16 cellular contexts compared by ENCODE assay signal in the genomic region with DNA sequence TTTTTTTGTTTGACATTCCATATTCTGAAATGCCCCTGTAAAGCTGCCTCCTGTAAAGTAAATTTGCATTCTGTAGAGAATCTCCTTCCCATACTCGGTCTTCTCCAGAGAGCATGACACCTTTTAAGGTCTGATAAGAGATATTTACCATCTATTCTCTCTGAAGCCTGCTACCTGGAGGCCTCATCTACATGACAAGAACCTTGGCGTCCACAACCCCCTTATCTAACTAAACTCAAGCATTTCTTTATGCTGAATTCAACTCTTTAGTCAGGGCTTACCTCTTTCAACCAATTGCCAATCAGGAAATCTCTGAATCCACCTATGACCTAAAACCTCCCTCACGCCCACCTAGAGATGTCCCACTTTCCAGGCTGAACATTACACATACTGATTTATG. TPM values are rescaled to one million over a fixed set of nuclear protein-coding genes. Genes with fewer than 3 reads are reported as not detected.
DNase-seq lines count a peak whose midpoint lies in the region; ATAC-seq, FAIRE-seq and TF ChIP-seq lines count a peak whose summit lies in the region.
"Had no signal": no experiment of that assay in that cellular context is flagged by ENCODE, and none has a peak within 500 bp of the region (broad histone marks: within the 10 kb centered on the region; RNA-seq: fewer than 3 reads in every experiment).

No MANE protein-coding gene starts in this region.

- no peak for TF ChIP-seq EP300 in H1 (IDR thresholded peaks at IDR 0.05; ENCODE audit: borderline replicate concordance in 1 of 2, low read depth in 2 of 2, low read length in 2 of 2)

- no peaks in the 10 kb centered on the region for H3K27me3 Mint-ChIP-seq in Caco-2 (ENCODE audit: insufficient read depth, unreplicated experiment)

- H3K9ac ChIP-seq in HUES6 (ENCODE audit: low read length) (no peak overlapping the region), H1 (replicated peaks in 1 of 4; ENCODE audit: extremely low read depth in 1 of 4, low read depth in 3 of 4, low read length in 3 of 4) (no peak overlapping the region), iPS-20b (ENCODE audit: low read depth, low read length) (peak overlapping the region; percentile 40; the same call in 1 of the 2 replicates)
- H3K9ac ChIP-seq: BLaER1 had no signal

- CTCF ChIA-PET in Caco-2 (lab: Charles Lee), result interaction anchor here (1.0 kb wide), 1 partner anchor 58 kb away, joined by 3 read pairs; no protein-coding TSS in a partner anchor
- CTCF ChIA-PET in H1 (lab: Charles Lee; ENCODE audit: partially characterized antibody), result interaction anchor here (1.1 to 1.9 kb wide), 3 partner anchors 9 to 84 kb away, joined by 3 to 6 read pairs (median 4); no protein-coding TSS in a partner anchor

- no peaks in the 10 kb centered on the region for H3K9me3 Mint-ChIP-seq in Caco-2 (ENCODE audit: unreplicated experiment)
- H3K9me3 Mint-ChIP-seq: CD8-positive, alpha-beta memory T cell had no signal

- in situ Hi-C loops in ACHN (cut with HindIII; ENCODE audit: low pct_ligation_motif_present, low pct_unique_long_range_greater_than_20kb, low sequenced_read_pairs), result no loop called here

- no peaks in the 10 kb centered on the region for H3K27me3 ChIP-seq in Caco-2 (replicated peaks; ENCODE audit: control insufficient read depth, insufficient read depth, low read length)
- H3K27me3 ChIP-seq in HUES6 (ENCODE audit: control insufficient read depth, insufficient read depth, low read length), result no peaks in the 10 kb centered on the region; the same call in 1 of the 2 replicates
- no peaks in the 10 kb centered on the region; a peak in 4 of 7 replicates for H3K27me3 ChIP-seq in H1 (replicated peaks in 1 of 4; ENCODE audit: control insufficient read depth in 3 of 4, extremely low read depth in 1 of 4, insufficient read depth in 3 of 4, low read length in 3 of 4)
- peaks cover 6% of the 10 kb centered on the region; the same call in 1 of the 2 replicates for H3K27me3 ChIP-seq in iPS-20b (ENCODE audit: insufficient read depth, low read length)
- H3K27me3 ChIP-seq: BLaER1 had no signal

- H3K4me1 Mint-ChIP-seq in Caco-2 (ENCODE audit: low read depth, unreplicated experiment), result peaks cover 39% of the 10 kb centered on the region
- H3K4me1 Mint-ChIP-seq: CD8-positive, alpha-beta memory T cell had no signal

- no peak overlapping the region for H3K18ac ChIP-seq in H1 (ENCODE audit: extremely low read depth, low read length)

- no peak overlapping the region for H3K4ac ChIP-seq in H1 (replicated peaks; ENCODE audit: insufficient read length, low read depth, low read length)

- no peak overlapping the region for H2BK20ac ChIP-seq in H1 (ENCODE audit: low read length)

- no peaks in the 10 kb centered on the region for H3K79me2 ChIP-seq in H1 (ENCODE audit: control insufficient read depth in 1 of 2, insufficient read depth in 2 of 2, low read length in 2 of 2)

- H3K9me3 ChIP-seq in Caco-2, result no peaks in the 10 kb centered on the region
- H3K9me3 ChIP-seq in HUES6 (ENCODE audit: control insufficient read depth, insufficient read depth, low read depth, low read length), result no peaks in the 10 kb centered on the region
- H3K9me3 ChIP-seq in H1 (ENCODE audit: insufficient read depth in 2 of 2, low read depth in 1 of 2, low read length in 1 of 2), result no peaks in the 10 kb centered on the region
- H3K9me3 ChIP-seq in iPS-20b (ENCODE audit: insufficient read depth, low read depth, low read length), result no peaks in the 10 kb centered on the region
- H3K9me3 ChIP-seq: BLaER1 had no signal

- H3K4me2 ChIP-seq in H1 (ENCODE audit: insufficient read depth in 1 of 2, low read depth in 2 of 2, low read length in 2 of 2), result peak overlapping the region; percentile 41 to 54
- H3K4me2 ChIP-seq: BLaER1 had no signal

- peak overlapping the region; percentile 70 for H3K27ac Mint-ChIP-seq in Caco-2 (ENCODE audit: unreplicated experiment)

- no peak for TF ChIP-seq RAD21 in H1 (IDR thresholded peaks at IDR 0.05 in 1 of 2, conservative IDR thresholded peaks at IDR 0.05 in 1 of 2; ENCODE audit: low read depth in 2 of 2, low read length in 2 of 2)

- no TSS peak for BruUV-seq in Caco-2 (replicated peaks; lab: Mats Ljungman, UMichigan)

- no peak overlapping the region for H3K56ac ChIP-seq in H1 (replicated peaks; ENCODE audit: insufficient read length, low read depth, low read length)

- H2BK120ac ChIP-seq in H1 (replicated peaks; ENCODE audit: low read depth, low read length), result no peak overlapping the region

- H4K91ac ChIP-seq in H1 (replicated peaks; ENCODE audit: insufficient read length, low read length), result no peak overlapping the region

- H3K27ac ChIP-seq in HUES6 (ENCODE audit: low read depth, low read length), result peak overlapping the region; percentile 67; the same call in 1 of the 2 replicates
- H3K27ac ChIP-seq in H1 (ENCODE audit: low read depth, low read length), result no peak overlapping the region; the same call in 1 of the 2 replicates
- H3K27ac ChIP-seq in iPS-20b (ENCODE audit: low read length), result no peak overlapping the region
- H3K27ac ChIP-seq: 22Rv1, BLaER1 had no signal

- no peak overlapping the region for H3K23ac ChIP-seq in H1 (ENCODE audit: insufficient read length)

- no peak overlapping the region for H4K8ac ChIP-seq in H1 (ENCODE audit: extremely low read depth, insufficient read depth, low read length)

- H3K4me1 ChIP-seq in Caco-2, result peaks cover 26% of the 10 kb centered on the region
- peaks cover 62% of the 10 kb centered on the region for H3K4me1 ChIP-seq in HUES6 (ENCODE audit: control insufficient read depth, insufficient read depth, low read length)
- peaks cover 13 to 27% (median 19%) of the 10 kb centered on the region in 4 experiments; a peak in 6 of 7 replicates for H3K4me1 ChIP-seq in H1 (replicated peaks in 1 of 4; ENCODE audit: control insufficient read depth in 3 of 4, insufficient read depth in 4 of 4, low read length in 3 of 4)
- H3K4me1 ChIP-seq in iPS-20b (ENCODE audit: insufficient read depth, low read length), result peaks cover 45% of the 10 kb centered on the region
- H3K4me1 ChIP-seq: BLaER1 had no signal

- H2BK5ac ChIP-seq in H1 (ENCODE audit: low read depth, low read length), result no peak overlapping the region

- FAIRE-seq in H1 (lab: Jason Lieb, UNC), result peak; percentile 78
- FAIRE-seq: HTR-8/SVneo had no signal

- no peaks in the 10 kb centered on the region for H3K79me1 ChIP-seq in H1 (ENCODE audit: low read depth, low read length)

- no peak overlapping the region for H4K5ac ChIP-seq in H1 (ENCODE audit: insufficient read length, low read depth, low read length)

- H2BK12ac ChIP-seq in H1 (ENCODE audit: low read depth, low read length), result no peak overlapping the region

- H3K4me3 Mint-ChIP-seq in Caco-2 (ENCODE audit: unreplicated experiment), result no peak overlapping the region
- H3K4me3 Mint-ChIP-seq: CD8-positive, alpha-beta memory T cell had no signal

- H2AFZ ChIP-seq in H1 (ENCODE audit: low read length), result no peak overlapping the region

- H2BK15ac ChIP-seq in H1 (ENCODE audit: low read length), result no peak overlapping the region

- POLR2A ChIA-PET in Caco-2 (lab: Charles Lee) (no interaction called here), H1 (lab: Charles Lee; ENCODE audit: partially characterized antibody) (no interaction called here)

- H3K36me3 Mint-ChIP-seq in Caco-2 (ENCODE audit: insufficient read depth, unreplicated experiment), result peaks cover 5% of the 10 kb centered on the region

- no peak overlapping the region for H2AK5ac ChIP-seq in H1 (ENCODE audit: low read depth, low read length)

- DNase-seq in Caco-2 (no peak), H1 (ENCODE audit: low read depth in 1 of 2, low spot score in 2 of 2) (no peak), NCI-H1694 treated with DMSO at 0.1 percent for 48 hours (lab: John Stamatoyannopoulos, UW) (no peak), ACHN (no peak)
- DNase-seq in stimulated activated naive CD4-positive, alpha-beta T cell (lab: John Stamatoyannopoulos, UW), result no peak
- DNase-seq: AML-193; CD8-positive, alpha-beta memory T cell; DMS53; H7; IMR-90 had no signal

- 31% methylated on average over 3 of the region's 3 CpGs; no CpG with 5 or more reads in 1 of the 2 experiments for WGBS in H1 (ENCODE audit: extremely low coverage in 1 of 2, insufficient coverage in 1 of 2, insufficient read length in 1 of 2, insufficient replicate concordance in 2 of 2, low coverage in 1 of 2, low lambda C conversion rate in 2 of 2, missing lambda C conversion rate in 1 of 2), 2 experiments

- TF ChIP-seq CTCF in Caco-2 (IDR thresholded peaks at IDR 0.05; ENCODE audit: insufficient read depth in 1 of 2, low read depth in 1 of 2, low read length in 1 of 2, severe bottlenecking in 1 of 2, unreplicated experiment in 1 of 2) (no peak), H1 (IDR thresholded peaks at IDR 0.05; ENCODE audit: control extremely low read depth in 1 of 3, insufficient read depth in 1 of 3, low read depth in 1 of 3, low read length in 3 of 3) (no peak)

- H3K36me3 ChIP-seq in Caco-2 (ENCODE audit: control insufficient read depth, insufficient read depth, low read length) (no peaks in the 10 kb centered on the region), HUES6 (ENCODE audit: control insufficient read depth, insufficient read depth, low read length) (no peaks in the 10 kb centered on the region), H1 (ENCODE audit: control insufficient read depth in 2 of 4, insufficient read depth in 4 of 4, low read length in 3 of 4) (no peaks in the 10 kb centered on the region), iPS-20b (ENCODE audit: insufficient read depth, low read depth, low read length) (no peaks in the 10 kb centered on the region)
- H3K36me3 ChIP-seq: BLaER1 had no signal

- H3K4me3 ChIP-seq in Caco-2 (ENCODE audit: low read depth, low read length), result no peak overlapping the region
- H3K4me3 ChIP-seq in HUES6 (ENCODE audit: low read depth, low read length), result peak overlapping the region; percentile 31; the same call in 1 of the 2 replicates
- peak overlapping the region in 3 of 4 experiments; percentile 1 to 16 (median 12); a peak in 2 of 8 replicates for H3K4me3 ChIP-seq in H1 (ENCODE audit: extremely low read depth in 1 of 4, insufficient read depth in 2 of 4, low read depth in 3 of 4, low read length in 4 of 4)
- H3K4me3 ChIP-seq in iPS-20b (ENCODE audit: low read length), result peak overlapping the region; percentile 41; the same call in 1 of the 2 replicates
- H3K4me3 ChIP-seq: BLaER1 had no signal

- intact Hi-C loops in Caco-2 (cut with micrococcal nuclease; ENCODE audit: unreplicated experiment), result loop anchor here (1.0 kb wide), 1 partner anchor 8 kb away; no protein-coding TSS in a partner anchor

- no peak for ATAC-seq in HG02623 (IDR thresholded peaks at IDR 0.05; ENCODE audit: unreplicated experiment)

- H3K23me2 ChIP-seq in H1 (ENCODE audit: low read depth, low read length), result no peaks in the 10 kb centered on the region

- TF ChIP-seq POLR2A in H1 (IDR thresholded peaks at IDR 0.05; ENCODE audit: control extremely low read depth in 1 of 2, low read depth in 2 of 2, low read length in 2 of 2), result no peak

- no peak overlapping the region for H3K14ac ChIP-seq in H1 (ENCODE audit: insufficient read length)

- H4K20me1 ChIP-seq in H1 (replicated peaks in 1 of 2; ENCODE audit: control insufficient read depth in 1 of 2, insufficient read depth in 2 of 2, low read length in 2 of 2), result no peaks in the 10 kb centered on the region
- H4K20me1 ChIP-seq: BLaER1 had no signal

RNA-seq across cellular contexts. Expression of gene FAM184A, which starts 51.6 kb away (rescaled TPM):
- total RNA-seq in Caco-2 (2022), result 10.8 and 11.2 TPM in 2 replicates
- 11.3 and 12.1 TPM in 2 replicates for total RNA-seq in H1 (2021; fragmentation: NEBNext Ultra II Directional; extraction: Animal tissue kit (Norgen Biotek cat#: 25700))
- polyA plus RNA-seq in H1 (2011; rRNA removed), result 3.0 and 6.3 TPM in 2 replicates
- 6.2 TPM for polyA plus RNA-seq in H1 (2011; cell fraction: cytosol; rRNA removed)
- 7.4 TPM for polyA plus RNA-seq in H1 (2011; cell fraction: nucleus; rRNA removed)
- polyA plus RNA-seq in H1 (2012, experiment 1 of 2), result 6.9 to 10.6 TPM (median 6.9 TPM) in 4 replicates
- 0.92 TPM for polyA plus RNA-seq in H1 (2012, experiment 2 of 2)
- polyA plus RNA-seq in H1 (2013, experiment 1 of 2), result 10.6 TPM
- 9.0 TPM for polyA plus RNA-seq in H1 (2013, experiment 2 of 2)
- 4.4 and 5.8 TPM in 2 replicates for polyA minus RNA-seq in H1 (2011; rRNA and poly(A)+ RNA removed)
- polyA minus RNA-seq in H1 (2011; cell fraction: cytosol; rRNA and poly(A)+ RNA removed), result 4.5 TPM
- 14.3 TPM for polyA minus RNA-seq in H1 (2011; cell fraction: nucleus; rRNA and poly(A)+ RNA removed)
- total RNA-seq: IMR-90 had no signal
